In genomic region chr16:667780-668518, GRCh38 we compare ENCODE assay signal across 8 cellular contexts. TPM values are rescaled to one million over a fixed set of nuclear protein-coding genes. Genes with fewer than 3 reads are reported as not detected.
DNase-seq lines count a peak whose midpoint lies in the region; ATAC-seq, FAIRE-seq and TF ChIP-seq lines count a peak whose summit lies in the region.

TSS of gene RHOT2 (plus strand) at chr16:668132. CDS start at chr16:668200, 68 bp downstream.

- intact Hi-C loops in PC-9 (cut with micrococcal nuclease; ENCODE audit: unreplicated experiment): loop anchor here (5.0 kb wide), 1 partner anchor 41 kb away; no protein-coding TSS in a partner anchor

- no peaks in the 10 kb centered on the region for H3K9me2 ChIP-seq in PC-9 (ENCODE audit: insufficient read depth)

- H3K4me3 ChIP-seq in PC-9 (peak within 1 kb of the TSS; percentile 88), epithelial cell of proximal tubule (ENCODE audit: low read depth, low read length) (peak within 1 kb of the TSS; percentile 98), mucosa of rectum (ENCODE audit: low read length in 2 of 2) (peak within 1 kb of the TSS; percentile 73 to 81)

- H3K27me3 ChIP-seq in PC-9 (ENCODE audit: insufficient read depth, low read depth) (no peaks in the 10 kb centered on the region), mucosa of rectum (ENCODE audit: control insufficient read depth in 2 of 2, insufficient read depth in 2 of 2, low read length in 2 of 2) (no peaks in the 10 kb centered on the region)

- H3K9ac ChIP-seq in mucosa of rectum (ENCODE audit: low read depth in 1 of 2, low read length in 2 of 2): peak within 1 kb of the TSS; percentile 77 to 87

- H3K27ac ChIP-seq in PC-9 (0 out of 2 replicates have a peak within 1 kb of the TSS, but pooled peaks have one; percentile 16), mucosa of rectum (ENCODE audit: low read depth in 2 of 2, low read length in 2 of 2) (peak within 1 kb of the TSS; percentile 78 to 80)

- BruUV-seq in PC-9 (replicated peaks; lab: Mats Ljungman, UMichigan): no TSS peak

- FAIRE-seq in D721Med (lab: Jason Lieb, UNC): no peak

- H3K9me3 ChIP-seq in PC-9 (ENCODE audit: insufficient read depth, low read depth): no peaks in the 10 kb centered on the region
- no peaks in the 10 kb centered on the region for H3K9me3 ChIP-seq in mucosa of rectum (ENCODE audit: control insufficient read depth in 2 of 2, low read length in 2 of 2)

- peak within 1 kb of the TSS; percentile 85 for H2AFZ ChIP-seq in PC-9

- H3K4me1 ChIP-seq in PC-9 (replicated peaks; ENCODE audit: insufficient read depth): peaks cover 9% of the 10 kb centered on the region; the same call in 1 of the 2 replicates
- H3K4me1 ChIP-seq in mucosa of rectum (ENCODE audit: control insufficient read depth in 2 of 2, insufficient read depth in 2 of 2, low read length in 2 of 2): peaks cover 12 to 13% of the 10 kb centered on the region in 2 donors

- CTCF ChIA-PET in PC-9 (lab: Charles Lee): interaction anchor here (0.5 to 0.6 kb wide), 2 partner anchors 139 to 271 kb away, joined by 3 to 6 read pairs; partner anchors contain the start of gene NME4

- peak; percentile 79 for TF ChIP-seq CTCF in D721Med (IDR thresholded peaks at IDR 0.05; ENCODE audit: insufficient read depth, missing control alignments)
- peak; percentile 72 for TF ChIP-seq CTCF in PC-9 (conservative IDR thresholded peaks at IDR 0.05)
- TF ChIP-seq CTCF in epithelial cell of proximal tubule (conservative IDR thresholded peaks at IDR 0.05; ENCODE audit: low read depth, low read length): peak; percentile 69

- no peaks in the 10 kb centered on the region; the same call in 1 of the 2 replicates for H4K20me1 ChIP-seq in PC-9 (ENCODE audit: insufficient read depth)

- ATAC-seq in GM21529 (IDR thresholded peaks at IDR 0.05; ENCODE audit: unreplicated experiment): peak; percentile 82

- H3K4me2 ChIP-seq in PC-9: peak within 1 kb of the TSS; percentile 96

- H3K36me3 ChIP-seq in PC-9 (ENCODE audit: low read depth): no peaks in the 10 kb centered on the region
- peaks cover 25 to 32% of the 10 kb centered on the region in 2 donors for H3K36me3 ChIP-seq in mucosa of rectum (ENCODE audit: control insufficient read depth in 2 of 2, insufficient read depth in 2 of 2, low read length in 2 of 2)

- peak; percentile 77 for DNase-seq in D721Med (ENCODE audit: insufficient read length, low spot score)
- DNase-seq in KBM-7: peak; percentile 87
- DNase-seq in PC-9: peak; percentile 77 to 97
- DNase-seq in activated T-cell treated with anti-CD3 and anti-CD28 coated beads for 48 hours (ENCODE audit: low read depth): peak; percentile 97
- no peak for DNase-seq in epithelial cell of proximal tubule (ENCODE audit: low read depth)
- DNase-seq in stimulated activated CD8-positive, alpha-beta memory T cell treated with anti-CD3 and anti-CD28 coated beads, Interleukin-4, amount 100 ng/mL, for 4 hours (ENCODE audit: low read depth in 2 of 2, low spot score in 1 of 2): peak; percentile 72 to 85

- H3K79me2 ChIP-seq in PC-9 (ENCODE audit: low read depth): peaks cover 21% of the 10 kb centered on the region

- in situ Hi-C loops in KBM-7 (cut with MboI; ENCODE audit: low pct_unique_long_range_greater_than_20kb, low sequenced_read_pairs): no loop called here

- POLR2A ChIA-PET in PC-9 (lab: Charles Lee; ENCODE audit: unreplicated experiment): interaction anchor here (0.6 kb wide), 1 partner anchor 14 kb away, joined by 7 read pairs; no protein-coding TSS in a partner anchor

- peaks cover 16% of the 10 kb centered on the region; the same call in 1 of the 2 replicates for H3F3A ChIP-seq in PC-9 (ENCODE audit: insufficient read depth, low read depth)

RNA-seq across cellular contexts. Expression of gene RHOT2, which starts in this region (rescaled TPM):
- total RNA-seq in PC-9 (2021) (143 and 173 TPM in 2 replicates), epithelial cell of proximal tubule (73.8 and 85.8 TPM in 2 replicates)
